In the genomic region with DNA sequence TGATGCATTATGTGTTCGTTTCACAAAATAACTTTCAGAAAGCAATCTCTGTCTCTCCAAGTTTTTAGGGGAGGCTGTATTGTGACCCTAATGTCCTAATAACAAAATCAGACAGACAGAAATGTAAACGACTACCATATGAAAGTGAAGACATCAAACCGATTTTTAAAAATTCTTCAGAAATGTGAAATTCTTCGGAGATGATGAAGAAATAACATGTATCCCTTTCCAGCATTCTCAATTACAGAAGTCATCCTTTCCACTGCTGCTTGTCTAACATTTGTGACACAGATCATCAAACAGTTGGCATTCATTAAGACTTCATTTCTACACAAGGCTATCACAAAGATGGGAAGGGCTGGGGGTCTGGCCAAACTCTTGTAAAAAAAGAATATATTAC, we compare ENCODE assay signal across 23 cellular contexts.
"Had no signal": no experiment of that assay in that cellular context is flagged by ENCODE, and none has a peak within 500 bp of the region (broad histone marks: within the 10 kb centered on the region; RNA-seq: fewer than 3 reads in every experiment).

No MANE protein-coding gene starts in this region.

- H3K27me3 ChIP-seq: colonic mucosa, gastrocnemius medialis, left lung, upper lobe of left lung had no signal

- H3K4me3 ChIP-seq: colonic mucosa, gastrocnemius medialis, left lung, psoas muscle, smooth muscle cell, thoracic aorta, upper lobe of left lung had no signal

- ATAC-seq: activated T-helper 17 cell treated with anti-CD3 and anti-CD28 coated beads, Interleukin-2, amount 50 U/mL, for 72 hours; gastrocnemius medialis; left lung; psoas muscle; right cardiac atrium; stimulated activated memory B cell treated with anti-CD40 and anti-IgM and Interleukin-4, amounts not matched to agents 10 μg/mL and 1 μg/mL and 100 μg/mL, for 72 hours; WTC11 had no signal

- H3K36me3 ChIP-seq: colonic mucosa, gastrocnemius medialis, thoracic aorta had no signal

- H3K9me3 ChIP-seq: colonic mucosa, gastrocnemius medialis, left lung, psoas muscle, thoracic aorta, upper lobe of left lung had no signal

- H3K4me1 ChIP-seq: colonic mucosa, left lung, psoas muscle, upper lobe of left lung had no signal

- H3K4me2 ChIP-seq: smooth muscle cell had no signal

- H3K27ac ChIP-seq: colonic mucosa, epithelial cell of prostate, gastrocnemius medialis, left lung, psoas muscle, thoracic aorta, upper lobe of left lung had no signal

- FAIRE-seq: kidney had no signal

- DNase-seq: activated CD4-positive, alpha-beta memory T cell treated with anti-CD3 and anti-CD28 coated beads, Interleukin-2, amount 10 ng/mL, durations not matched to agents 7 days and 5 days; activated CD4-positive, alpha-beta T cell treated with anti-CD3 and anti-CD28 coated beads for 4 hours; activated naive CD4-positive, alpha-beta T cell treated with Interleukin-2 at 50 U/mL for 16 hours; activated naive CD8-positive, alpha-beta T cell treated with anti-CD3 and anti-CD28 coated beads, Interleukin-2, amount 10 ng/mL, durations not matched to agents 7 days and 5 days; activated T-cell treated with anti-CD3 and anti-CD28 coated beads, Interleukin-2, amount 50 U/mL, for 1 hour; caudate nucleus; colonic mucosa; endodermal cell; gastrocnemius medialis; head of caudate nucleus; kidney; left lung; mammary epithelial cell; psoas muscle; right cardiac atrium; stimulated activated CD4-positive, alpha-beta T cell treated with anti-CD3 and anti-CD28 coated beads, Interleukin-4, amount 100 ng/mL, for 4 hours; upper lobe of left lung had no signal
